ENCODE assay signal across 8 cellular contexts in the genomic region with DNA sequence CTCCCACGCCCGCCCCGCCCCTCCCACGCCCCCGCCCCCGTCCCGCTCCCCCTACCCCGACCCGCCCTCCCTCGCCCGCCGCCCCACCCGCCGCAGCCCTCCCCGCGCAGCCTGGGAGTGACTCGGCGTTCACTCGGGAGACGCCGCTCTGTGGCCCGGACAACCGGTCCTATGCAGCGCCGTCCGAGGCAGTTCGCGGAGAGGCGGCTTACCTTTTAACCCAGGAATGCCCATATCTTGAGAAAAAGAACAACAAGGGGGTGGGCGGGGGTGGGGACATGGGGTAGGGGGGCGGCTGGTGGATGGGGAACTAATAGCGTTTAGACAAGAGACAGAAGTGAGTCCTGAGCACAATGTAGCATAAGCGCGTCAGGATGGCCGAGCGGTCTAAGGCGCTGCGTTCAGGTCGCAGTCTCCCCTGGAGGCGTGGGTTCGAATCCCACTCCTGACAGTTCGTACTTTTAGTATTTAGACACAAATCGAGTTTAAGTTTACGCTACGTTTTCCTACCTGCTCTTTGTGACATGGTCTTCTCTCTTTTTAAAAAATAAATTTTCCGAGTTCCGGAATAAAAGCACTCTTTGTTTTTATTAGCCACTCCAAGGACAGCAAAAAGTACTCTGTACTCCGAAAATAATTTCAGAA. TPM values are rescaled to one million over a fixed set of nuclear protein-coding genes. Genes with fewer than 3 reads are reported as not detected.
DNase-seq lines count a peak whose midpoint lies in the region; FAIRE-seq and TF ChIP-seq lines count a peak whose summit lies in the region.

No MANE protein-coding gene starts in this region.

- no peak for FAIRE-seq in frontal cortex (lab: Jason Lieb, UNC)

- peak overlapping the region; percentile 96 for H3K27ac ChIP-seq in neutrophil

- H3K4me1 ChIP-seq in neutrophil (ENCODE audit: control insufficient read depth in 1 of 2, insufficient read depth in 1 of 2, low read depth in 1 of 2, low read length in 1 of 2), result peaks cover 24 to 29% of the 10 kb centered on the region in 2 experiments

- H3K27me3 ChIP-seq in neutrophil, result no peaks in the 10 kb centered on the region

- H3K9me3 ChIP-seq in neutrophil, result no peaks in the 10 kb centered on the region

- TF ChIP-seq CTCF in LNCaP clone FGC (IDR thresholded peaks at IDR 0.05; ENCODE audit: control insufficient read depth, extremely low read depth, insufficient read depth), result 0 out of 2 replicates have a peak, but pooled peaks have one; percentile 12
- peak; percentile 50 for TF ChIP-seq CTCF in neutrophil (IDR thresholded peaks at IDR 0.05)

- no peaks in the 10 kb centered on the region for H3K36me3 ChIP-seq in neutrophil

- H3K4me3 ChIP-seq in LNCaP clone FGC (ENCODE audit: low read depth, low read length) (peak overlapping the region; percentile 43), neutrophil (ENCODE audit: low read depth in 1 of 2, low read length in 1 of 2) (peak overlapping the region; percentile 83 to 86)

- DNase-seq in ELR (ENCODE audit: low read depth) (peak; percentile 86), H4 (ENCODE audit: low spot score) (peak; percentile 70), LNCaP clone FGC (ENCODE audit: low read depth) (peak; percentile 47), SIG-M5 treated with dmso at 0.1 percent for 504 hours (lab: John Stamatoyannopoulos, UW; ENCODE audit: unreplicated experiment) (peak; percentile 74), frontal cortex (ENCODE audit: low spot score in 2 of 2) (peak; percentile 95), superior temporal gyrus (ENCODE audit: extremely low spot score) (peak; percentile 93)
- peak; percentile 59 to 83 (median 70) for DNase-seq in activated naive CD4-positive, alpha-beta T cell (lab: John Stamatoyannopoulos, UW)

RNA-seq across cellular contexts. Expression of a gene that starts 17.2 kb away (rescaled TPM):
- total RNA-seq in H4 (2014; rRNA removed; shearing (Covaris generic)), result 88.8 and 104 TPM in 2 replicates
- 73.4 TPM for total RNA-seq in frontal cortex

RNA-seq across cellular contexts. Expression of a gene that starts 20.9 kb away (rescaled TPM):
- total RNA-seq in H4 (2014; rRNA removed; shearing (Covaris generic)), result not detected in 2 replicates
- total RNA-seq in frontal cortex, result not detected

Comparison
In these comparisons a context has a peak if more than half of its experiments do, and no peak if none do; other contexts are left out.
1. Peak in every context shown above with its lines: DNase-seq, H3K4me3 ChIP-seq and H3K27ac ChIP-seq.